In genomic region chr20:45887346-45887715, GRCh38 we compare ENCODE assay signal across 15 cellular contexts. TPM values are rescaled to one million over a fixed set of nuclear protein-coding genes. Genes with fewer than 3 reads are reported as not detected.
A peak's percentile ranks its signal among the peaks of the same experiment; 100 is the strongest.
DNase-seq lines count a peak whose midpoint lies in the region; ATAC-seq and TF ChIP-seq lines count a peak whose summit lies in the region.
"Had no signal": no experiment of that assay in that cellular context is flagged by ENCODE, and none has a peak within 500 bp of the region (broad histone marks: within the 10 kb centered on the region; RNA-seq: fewer than 3 reads in every experiment).

SPATA25 (minus strand) TSS chr20:45887622; CDS start chr20:45887590, 32 bp downstream.

- H3K79me2 ChIP-seq in hepatocyte: peaks cover 34% of the 10 kb centered on the region

- H2AFZ ChIP-seq in hepatocyte: no peak within 1 kb of the TSS
- H2AFZ ChIP-seq: GM23248 had no signal

- no peak within 1 kb of the TSS for H3K4me3 Mint-ChIP-seq in activated naive CD8-positive, alpha-beta T cell
- no peak within 1 kb of the TSS for H3K4me3 Mint-ChIP-seq in activated naive CD8-positive, alpha-beta T cell treated with anti-CD3 and anti-CD28 coated beads, Interleukin-2, amount 50 U/mL, for 24 hours
- no peak within 1 kb of the TSS for H3K4me3 Mint-ChIP-seq in activated CD8-positive, alpha-beta T cell treated with anti-CD3 and anti-CD28 coated beads, Interleukin-2, amount 10 ng/mL, durations not matched to agents 7 days and 5 days
- H3K4me3 Mint-ChIP-seq: CD14-positive monocyte had no signal

- H3K4me3 ChIP-seq in hepatocyte: no peak within 1 kb of the TSS
- no peak within 1 kb of the TSS for H3K4me3 ChIP-seq in skeletal muscle tissue (ENCODE audit: low read length in 3 of 3)
- H3K4me3 ChIP-seq: GM23248 had no signal

- H3K27me3 ChIP-seq in hepatocyte: no peaks in the 10 kb centered on the region
- H3K27me3 ChIP-seq in skeletal muscle tissue (ENCODE audit: control insufficient read depth in 3 of 3, insufficient read depth in 3 of 3, low read length in 3 of 3): no peaks in the 10 kb centered on the region

- H3K27ac ChIP-seq in KOPT-K1 (ENCODE audit: low read depth, low read length, poor library complexity, severe bottlenecking) (peak within 1 kb of the TSS; percentile 23), hepatocyte (no peak within 1 kb of the TSS), skeletal muscle tissue (ENCODE audit: low read depth, low read length) (no peak within 1 kb of the TSS)
- H3K27ac ChIP-seq: GM23248 had no signal

- DNase-seq in activated naive CD8-positive, alpha-beta T cell treated with anti-CD3 and anti-CD28 coated beads, Interleukin-2, amount 50 U/mL, for 24 hours: no peak
- DNase-seq in hepatocyte (ENCODE audit: low spot score) (no peak), NCI-H526 (lab: John Stamatoyannopoulos, UW) (no peak)
- no peak for DNase-seq in activated CD8-positive, alpha-beta T cell treated with anti-CD3 and anti-CD28 coated beads, Interleukin-2, amount 10 ng/mL, durations not matched to agents 7 days and 5 days
- DNase-seq: GF-D8, GM23248, MV-4-11, NCI-H1436, NCI-H2029 treated with DMSO at 0.1 percent for 48 hours, NCI-H524 had no signal

- H3K4me1 Mint-ChIP-seq in activated naive CD8-positive, alpha-beta T cell (ENCODE audit: low read depth): peaks cover 48% of the 10 kb centered on the region
- peaks cover 56% of the 10 kb centered on the region for H3K4me1 Mint-ChIP-seq in activated naive CD8-positive, alpha-beta T cell treated with anti-CD3 and anti-CD28 coated beads, Interleukin-2, amount 50 U/mL, for 24 hours
- peaks cover 48% of the 10 kb centered on the region for H3K4me1 Mint-ChIP-seq in activated CD8-positive, alpha-beta T cell treated with anti-CD3 and anti-CD28 coated beads, Interleukin-2, amount 10 ng/mL, durations not matched to agents 7 days and 5 days (ENCODE audit: low read depth)

- H3K36me3 ChIP-seq in KOPT-K1 (ENCODE audit: insufficient read depth, low read length) (peaks cover 32% of the 10 kb centered on the region), hepatocyte (replicated peaks; ENCODE audit: insufficient read depth, low read depth) (no peaks in the 10 kb centered on the region), skeletal muscle tissue (ENCODE audit: control insufficient read depth in 3 of 3, insufficient read depth in 3 of 3, low read length in 3 of 3) (peaks cover 27 to 39% (median 38%) of the 10 kb centered on the region in 3 donors)

- no peak for ATAC-seq in activated naive CD8-positive, alpha-beta T cell treated with anti-CD3 and anti-CD28 coated beads, Interleukin-2, amount 50 U/mL, for 24 hours
- no peak for ATAC-seq in HG02623 (IDR thresholded peaks at IDR 0.05; ENCODE audit: unreplicated experiment)
- no peak for ATAC-seq in activated CD8-positive, alpha-beta T cell treated with anti-CD3 and anti-CD28 coated beads, Interleukin-2, amount 10 ng/mL, durations not matched to agents 7 days and 5 days

- peak within 1 kb of the TSS in 2 of 3 donors; percentile 13 to 60 for H3K9ac ChIP-seq in skeletal muscle tissue (ENCODE audit: low read depth in 1 of 3, low read length in 3 of 3)
- H3K9ac ChIP-seq: GM23248 had no signal

- H3K27me3 Mint-ChIP-seq in activated naive CD8-positive, alpha-beta T cell: no peaks in the 10 kb centered on the region
- no peaks in the 10 kb centered on the region for H3K27me3 Mint-ChIP-seq in activated naive CD8-positive, alpha-beta T cell treated with anti-CD3 and anti-CD28 coated beads, Interleukin-2, amount 50 U/mL, for 24 hours
- no peaks in the 10 kb centered on the region for H3K27me3 Mint-ChIP-seq in activated CD8-positive, alpha-beta T cell treated with anti-CD3 and anti-CD28 coated beads, Interleukin-2, amount 10 ng/mL, durations not matched to agents 7 days and 5 days (ENCODE audit: low read depth)

- H3K4me1 ChIP-seq in hepatocyte (ENCODE audit: insufficient read depth): peaks cover 14% of the 10 kb centered on the region
- H3K4me1 ChIP-seq in skeletal muscle tissue (ENCODE audit: control insufficient read depth in 3 of 3, insufficient read depth in 3 of 3, low read length in 3 of 3): peaks cover 38 to 61% (median 48%) of the 10 kb centered on the region in 3 donors

- H3K9me3 Mint-ChIP-seq in activated naive CD8-positive, alpha-beta T cell (ENCODE audit: low read depth): no peaks in the 10 kb centered on the region
- H3K9me3 Mint-ChIP-seq in activated naive CD8-positive, alpha-beta T cell treated with anti-CD3 and anti-CD28 coated beads, Interleukin-2, amount 50 U/mL, for 24 hours: no peaks in the 10 kb centered on the region
- no peaks in the 10 kb centered on the region for H3K9me3 Mint-ChIP-seq in activated CD8-positive, alpha-beta T cell treated with anti-CD3 and anti-CD28 coated beads, Interleukin-2, amount 10 ng/mL, durations not matched to agents 7 days and 5 days (ENCODE audit: insufficient read depth)

- WGBS in hepatocyte (ENCODE audit: low lambda C conversion rate, missing lambda C conversion rate): 93% methylated on average over 8 of the region's 8 CpGs

- no peak for TF ChIP-seq CTCF in hepatocyte (IDR thresholded peaks at IDR 0.05; ENCODE audit: poor library complexity)

- H3K36me3 Mint-ChIP-seq in activated naive CD8-positive, alpha-beta T cell: peaks cover 2% of the 10 kb centered on the region
- H3K36me3 Mint-ChIP-seq in activated naive CD8-positive, alpha-beta T cell treated with anti-CD3 and anti-CD28 coated beads, Interleukin-2, amount 50 U/mL, for 24 hours (ENCODE audit: low read depth): peaks cover 14% of the 10 kb centered on the region
- H3K36me3 Mint-ChIP-seq in activated CD8-positive, alpha-beta T cell treated with anti-CD3 and anti-CD28 coated beads, Interleukin-2, amount 10 ng/mL, durations not matched to agents 7 days and 5 days (ENCODE audit: low read depth): peaks cover 25% of the 10 kb centered on the region

- POLR2A ChIA-PET in activated CD8-positive, alpha-beta T cell treated with anti-CD3 and anti-CD28 coated beads, Interleukin-2, amount 10 ng/mL, durations not matched to agents 7 days and 5 days (lab: Charles Lee): interaction anchor here (1.2 to 1.7 kb wide), 2 partner anchors 47 to 50 kb away, joined by 4 to 8 read pairs; partner anchors contain the start of gene PCIF1

- CTCF ChIA-PET in activated CD8-positive, alpha-beta T cell treated with anti-CD3 and anti-CD28 coated beads, Interleukin-2, amount 10 ng/mL, durations not matched to agents 7 days and 5 days (lab: Charles Lee): interaction anchor here (0.7 to 1.5 kb wide), 4 partner anchors 23 to 89 kb away, joined by 3 read pairs; no protein-coding TSS in a partner anchor

- no peaks in the 10 kb centered on the region for H3K9me3 ChIP-seq in KOPT-K1 (ENCODE audit: insufficient read depth, low read length, poor library complexity, severe bottlenecking)
- no peaks in the 10 kb centered on the region for H3K9me3 ChIP-seq in hepatocyte (ENCODE audit: low read depth)
- H3K9me3 ChIP-seq in skeletal muscle tissue (ENCODE audit: control insufficient read depth in 3 of 3, low read length in 3 of 3): no peaks in the 10 kb centered on the region

- H3K9me2 ChIP-seq in hepatocyte (replicated peaks; ENCODE audit: insufficient read depth): no peaks in the 10 kb centered on the region

- peaks cover 3% of the 10 kb centered on the region for H4K20me1 ChIP-seq in hepatocyte (ENCODE audit: insufficient read depth, poor library complexity, severe bottlenecking)

- peak within 1 kb of the TSS; percentile 92 for H3K4me2 ChIP-seq in hepatocyte

- H3K27ac Mint-ChIP-seq in activated naive CD8-positive, alpha-beta T cell: peak within 1 kb of the TSS; percentile 81
- H3K27ac Mint-ChIP-seq in activated naive CD8-positive, alpha-beta T cell treated with anti-CD3 and anti-CD28 coated beads, Interleukin-2, amount 50 U/mL, for 24 hours: no peak within 1 kb of the TSS
- no peak within 1 kb of the TSS for H3K27ac Mint-ChIP-seq in activated CD8-positive, alpha-beta T cell treated with anti-CD3 and anti-CD28 coated beads, Interleukin-2, amount 10 ng/mL, durations not matched to agents 7 days and 5 days

RNA-seq across cellular contexts. Expression of gene SPATA25, which starts in this region (rescaled TPM):
- total RNA-seq in hepatocyte (5.6 TPM in 1 of 2 replicates, not detected in the other), skeletal muscle tissue (2.6 TPM)
- polyA plus RNA-seq in hepatocyte: 0.41 and 1.4 TPM in 2 replicates
- 1 to 10 TPM in 1 of 2 experiments, under 1 TPM in 1; 0.76 to 1.4 TPM for total RNA-seq in activated CD8-positive, alpha-beta T cell treated with anti-CD3 and anti-CD28 coated beads, Interleukin-2, amount 10 ng/mL, durations not matched to agents 7 days and 5 days
- total RNA-seq: GM23248 had no signal
- polyA plus RNA-seq: CD14-positive monocyte, GM23248 had no signal
